21 cellular contexts compared by ENCODE assay signal in the genomic region with DNA sequence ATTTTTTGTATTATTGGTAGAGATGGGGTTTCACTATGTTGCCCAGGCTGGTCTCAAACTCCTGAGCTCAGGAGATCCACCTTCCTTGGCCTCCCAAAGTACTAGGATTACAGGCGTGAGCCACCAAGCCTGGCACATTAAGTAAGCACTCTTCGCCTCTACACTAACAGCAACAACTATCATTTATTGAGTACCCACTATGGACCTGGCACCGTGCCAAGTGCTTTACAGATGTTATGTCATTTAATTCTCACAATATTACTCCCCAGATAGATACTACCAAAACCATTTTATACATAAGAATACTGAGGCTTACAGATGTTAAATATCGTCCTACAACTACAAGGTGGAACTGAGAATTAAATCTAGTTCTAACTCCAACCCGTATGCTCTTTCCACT. TPM values are rescaled to one million over a fixed set of nuclear protein-coding genes. Genes with fewer than 3 reads are reported as not detected.
A peak's percentile ranks its signal among the peaks of the same experiment; 100 is the strongest.
DNase-seq lines count a peak whose midpoint lies in the region; ATAC-seq, FAIRE-seq and TF ChIP-seq lines count a peak whose summit lies in the region.
"Had no signal": no experiment of that assay in that cellular context is flagged by ENCODE, and none has a peak within 500 bp of the region (broad histone marks: within the 10 kb centered on the region; RNA-seq: fewer than 3 reads in every experiment).

No MANE protein-coding gene starts in this region.

- H3K4me2 ChIP-seq in HepG2 (ENCODE audit: low read depth, low read length), result no peak overlapping the region
- H3K4me2 ChIP-seq: A549; BLaER1 treated with 17β-estradiol and CSF1 and Interleukin-3, amounts not matched to agents 10 nM and 100 nM had no signal

- TF ChIP-seq POLR2A in HepG2 (IDR thresholded peaks at IDR 0.05; ENCODE audit: insufficient read depth in 1 of 2, low read depth in 2 of 2, low read length in 2 of 2), result no peak
- no peak for TF ChIP-seq POLR2A in right lobe of liver (IDR thresholded peaks at IDR 0.05)

- ATAC-seq in HepG2, result no peak
- no peak for ATAC-seq in right lobe of liver
- ATAC-seq in stimulated activated effector memory CD8-positive, alpha-beta T cell treated with anti-CD3 and anti-CD28 coated beads, Interleukin-12 subunit alpha, Interleukin-12 subunit beta, amount 100 ng/mL, for 72 hours, result no peak
- ATAC-seq: A549; naive thymus-derived CD8-positive, alpha-beta T cell had no signal

- H3K9me3 Mint-ChIP-seq in stimulated activated effector memory CD8-positive, alpha-beta T cell treated with anti-CD3 and anti-CD28 coated beads, Interleukin-12 subunit alpha, Interleukin-12 subunit beta, amount 100 ng/mL, for 72 hours, result no peaks in the 10 kb centered on the region
- H3K9me3 Mint-ChIP-seq: activated CD4-positive, alpha-beta memory T cell treated with anti-CD3 and anti-CD28 coated beads for 36 hours; dendritic cell treated with granulocyte-macrophage colony-stimulating factor and Interleukin-4, amounts not matched to agents 40 ng/mL and 50 ng/mL, for 4 days; naive thymus-derived CD8-positive, alpha-beta T cell had no signal

- H3K36me3 ChIP-seq in HepG2 (replicated peaks in 1 of 2; ENCODE audit: control insufficient read depth in 1 of 2, insufficient read depth in 2 of 2, low read length in 2 of 2) (peaks cover 2 to 30% of the 10 kb centered on the region in 2 experiments; a peak in 3 of 5 replicates), right lobe of liver (no peaks in the 10 kb centered on the region)
- H3K36me3 ChIP-seq: ovary, Peyer's patch had no signal

- CTCF ChIA-PET in HepG2 (lab: Yijun Ruan, JAX; ENCODE audit: low intra/inter-chr PET ratio, low total read pairs), result no interaction called here

- no peaks in the 10 kb centered on the region for H3K9me3 ChIP-seq in HepG2 (ENCODE audit: low read length)
- no peaks in the 10 kb centered on the region for H3K9me3 ChIP-seq in right lobe of liver
- H3K9me3 ChIP-seq: A549; BLaER1 treated with 17β-estradiol and CSF1 and Interleukin-3, amounts not matched to agents 10 nM and 100 nM; ovary; Peyer's patch; upper lobe of left lung had no signal

- H3K27me3 ChIP-seq in HepG2 (ENCODE audit: control insufficient read depth in 1 of 2, insufficient read depth in 2 of 2, low read length in 2 of 2) (no peaks in the 10 kb centered on the region), right lobe of liver (no peaks in the 10 kb centered on the region)
- H3K27me3 ChIP-seq: BLaER1 treated with 17β-estradiol and CSF1 and Interleukin-3, amounts not matched to agents 10 nM and 100 nM; ovary; Peyer's patch; upper lobe of left lung had no signal

- TF ChIP-seq EP300 in HepG2 (IDR thresholded peaks at IDR 0.05; ENCODE audit: low read depth in 2 of 2, low read length in 2 of 2) (no peak), HepG2 (CRISPR knock-in tag; IDR thresholded peaks at IDR 0.05; ENCODE audit: borderline replicate concordance) (no peak)

- no peak for TF ChIP-seq RAD21 in HepG2 (CRISPR knock-in tag; IDR thresholded peaks at IDR 0.05)

- POLR2A ChIA-PET in HepG2 (lab: Yijun Ruan, JAX), result no interaction called here

- no peak for FAIRE-seq in HepG2 (lab: Jason Lieb, UNC)
- FAIRE-seq: A549 had no signal

- H3K9ac ChIP-seq in HepG2 (ENCODE audit: insufficient read depth, low read depth, low read length), result no peak overlapping the region
- H3K9ac ChIP-seq: BLaER1 treated with 17β-estradiol and CSF1 and Interleukin-3, amounts not matched to agents 10 nM and 100 nM had no signal

- H3K27ac Mint-ChIP-seq in stimulated activated effector memory CD8-positive, alpha-beta T cell treated with anti-CD3 and anti-CD28 coated beads, Interleukin-12 subunit alpha, Interleukin-12 subunit beta, amount 100 ng/mL, for 72 hours, result peak overlapping the region; percentile 35
- H3K27ac Mint-ChIP-seq: activated CD4-positive, alpha-beta memory T cell treated with anti-CD3 and anti-CD28 coated beads for 36 hours; dendritic cell treated with granulocyte-macrophage colony-stimulating factor and Interleukin-4, amounts not matched to agents 40 ng/mL and 50 ng/mL, for 4 days had no signal

- H4K20me1 ChIP-seq in HepG2 (ENCODE audit: insufficient read depth, low read length), result no peaks in the 10 kb centered on the region

- BruUV-seq in HepG2 (replicated peaks; lab: Mats Ljungman, UMichigan), result no TSS peak

- H3K4me3 Mint-ChIP-seq in stimulated activated effector memory CD8-positive, alpha-beta T cell treated with anti-CD3 and anti-CD28 coated beads, Interleukin-12 subunit alpha, Interleukin-12 subunit beta, amount 100 ng/mL, for 72 hours, result no peak overlapping the region
- H3K4me3 Mint-ChIP-seq: activated CD4-positive, alpha-beta memory T cell treated with anti-CD3 and anti-CD28 coated beads for 36 hours; dendritic cell treated with granulocyte-macrophage colony-stimulating factor and Interleukin-4, amounts not matched to agents 40 ng/mL and 50 ng/mL, for 4 days; naive thymus-derived CD8-positive, alpha-beta T cell had no signal

- WGBS in HepG2 (ENCODE audit: low lambda C conversion rate), result 97% methylated on average over 5 of the region's 5 CpGs
- WGBS in right lobe of liver (ENCODE audit: insufficient coverage, low coverage, low lambda C conversion rate, missing lambda C conversion rate), result 66% methylated on average over 3 of the region's 5 CpGs

- H3K36me3 Mint-ChIP-seq in stimulated activated effector memory CD8-positive, alpha-beta T cell treated with anti-CD3 and anti-CD28 coated beads, Interleukin-12 subunit alpha, Interleukin-12 subunit beta, amount 100 ng/mL, for 72 hours, result peaks cover 46% of the 10 kb centered on the region

- H3K4me1 ChIP-seq in HepG2 (ENCODE audit: insufficient read depth, low read length) (no peaks in the 10 kb centered on the region), right lobe of liver (peaks cover 0 to 22% (median 8%) of the 10 kb centered on the region in 4 donors)
- H3K4me1 ChIP-seq: A549; BLaER1 treated with 17β-estradiol and CSF1 and Interleukin-3, amounts not matched to agents 10 nM and 100 nM; Peyer's patch; upper lobe of left lung had no signal

- H3K4me3 ChIP-seq in HepG2 (replicated peaks in 1 of 3; ENCODE audit: insufficient read depth in 1 of 3, low read depth in 2 of 3, low read length in 3 of 3) (no peak overlapping the region), right lobe of liver (no peak overlapping the region)
- H3K4me3 ChIP-seq: A549; BLaER1 treated with 17β-estradiol and CSF1 and Interleukin-3, amounts not matched to agents 10 nM and 100 nM; ovary; Peyer's patch; upper lobe of left lung had no signal

- intact Hi-C loops in HepG2 (cut with micrococcal nuclease; ENCODE audit: unreplicated experiment) (no loop called here), right lobe of liver (cut with DNase I) (no loop called here)

- H3K79me2 ChIP-seq in HepG2 (ENCODE audit: insufficient read depth, low read length), result peaks cover 2% of the 10 kb centered on the region

- H3K27ac ChIP-seq in HepG2 (ENCODE audit: extremely low read length, insufficient read depth, low read length) (no peak overlapping the region), right lobe of liver (no peak overlapping the region)
- H3K27ac ChIP-seq: A549; BLaER1 treated with 17β-estradiol and CSF1 and Interleukin-3, amounts not matched to agents 10 nM and 100 nM; ovary; Peyer's patch; upper lobe of left lung; WERI-Rb-1 had no signal

- H2AFZ ChIP-seq in HepG2 (ENCODE audit: low read length), result no peak overlapping the region

- TF ChIP-seq CTCF in HepG2 (CRISPR knock-in tag; IDR thresholded peaks at IDR 0.05) (no peak), right lobe of liver (IDR thresholded peaks at IDR 0.05) (no peak)

- in situ Hi-C loops in HepG2 (cut with HindIII; ENCODE audit: extremely low pct_ligation_motif_present, low pct_unique_long_range_greater_than_20kb), result no loop called here

- DNase-seq in NCI-H2029 treated with DMSO at 0.1 percent for 48 hours (lab: John Stamatoyannopoulos, UW) (peak; percentile 11), NCI-H2029 (lab: John Stamatoyannopoulos, UW) (no peak), HepG2 (ENCODE audit: low spot score) (no peak), right lobe of liver (no peak), NCI-H510A treated with DMSO at 0.1 percent for 48 hours (lab: John Stamatoyannopoulos, UW) (peak; percentile 14), mucosa of gallbladder (ENCODE audit: low spot score) (no peak)
- no peak for DNase-seq in stimulated activated effector memory CD8-positive, alpha-beta T cell treated with anti-CD3 and anti-CD28 coated beads, Interleukin-12 subunit alpha, Interleukin-12 subunit beta, amount 100 ng/mL, for 72 hours (ENCODE audit: low spot score in 2 of 2)
- no peak for DNase-seq in NK-92 treated with Interleukin-12 subunit alpha and Interleukin-12 subunit beta, amount 100 ng/mL, for 24 hours (lab: John Stamatoyannopoulos, UW)
- DNase-seq: activated CD4-positive, alpha-beta memory T cell treated with anti-CD3 and anti-CD28 coated beads for 36 hours; aorta; NCI-H1092 treated with DMSO at 0.1 percent for 48 hours; Peyer's patch; stimulated activated CD8-positive, alpha-beta memory T cell treated with anti-CD3 and anti-CD28 coated beads, Interleukin-4, amount 100 ng/mL, for 48 hours; T-helper 2 cell; upper lobe of left lung; WERI-Rb-1 had no signal

- H3K4me1 Mint-ChIP-seq in stimulated activated effector memory CD8-positive, alpha-beta T cell treated with anti-CD3 and anti-CD28 coated beads, Interleukin-12 subunit alpha, Interleukin-12 subunit beta, amount 100 ng/mL, for 72 hours, result peaks cover 8% of the 10 kb centered on the region

RNA-seq across cellular contexts. Expression of gene TUT4, which starts 50.1 kb away (rescaled TPM):
- 44.7 and 47.8 TPM in 2 replicates for total RNA-seq in HepG2 (2016; rRNA removed; fragmentation: Illumina TruSeq; extraction: Trizol)
- total RNA-seq in HepG2 (2016; cell fraction: cytosol; rRNA removed; fragmentation: Illumina TruSeq; extraction: Trizol; ENCODE audit: low read depth), result 31.1 and 33.0 TPM in 2 replicates
- 42.5 and 43.3 TPM in 2 replicates for total RNA-seq in HepG2 (2016; cell fraction: insoluble cytoplasmic fraction; rRNA removed; fragmentation: Illumina TruSeq; extraction: Trizol)
- total RNA-seq in HepG2 (2016; cell fraction: membrane; rRNA removed; fragmentation: Illumina TruSeq; extraction: Trizol), result 26.5 and 32.0 TPM in 2 replicates
- 84.6 and 87.9 TPM in 2 replicates for total RNA-seq in HepG2 (2016; cell fraction: nucleus; rRNA removed; fragmentation: Illumina TruSeq; extraction: Trizol)
- 52.8 and 53.5 TPM in 2 replicates for polyA plus RNA-seq in HepG2 (2011; rRNA removed)
- 17.7 and 21.7 TPM in 2 replicates for polyA plus RNA-seq in HepG2 (2011; cell fraction: cytosol; rRNA removed)
- 158 and 159 TPM in 2 replicates for polyA plus RNA-seq in HepG2 (2011; cell fraction: nucleus; rRNA removed)
- polyA plus RNA-seq in HepG2 (2012), result 49.2 and 50.3 TPM in 2 replicates
- polyA plus RNA-seq in HepG2 (2016; cell fraction: cytosol; fragmentation: Illumina TruSeq; extraction: Trizol; ENCODE audit: low read depth), result 1.9 and 2.0 TPM in 2 replicates
- 40.8 and 44.0 TPM in 2 replicates for polyA plus RNA-seq in HepG2 (2016; cell fraction: insoluble cytoplasmic fraction; fragmentation: Illumina TruSeq; extraction: Trizol; ENCODE audit: low read depth)
- 5.7 and 9.2 TPM in 2 replicates for polyA plus RNA-seq in HepG2 (2016; cell fraction: membrane; fragmentation: Illumina TruSeq; extraction: Trizol; ENCODE audit: low read depth)
- 169 and 172 TPM in 2 replicates for polyA plus RNA-seq in HepG2 (2016; cell fraction: nucleus; fragmentation: Illumina TruSeq; extraction: Trizol; ENCODE audit: insufficient read depth, low read depth)
- polyA minus RNA-seq in HepG2 (2011; rRNA and poly(A)+ RNA removed; ENCODE audit: low replicate concordance), result 33.2 and 43.4 TPM in 2 replicates
- 22.4 and 27.4 TPM in 2 replicates for polyA minus RNA-seq in HepG2 (2011; cell fraction: cytosol; rRNA and poly(A)+ RNA removed)
- 128 and 167 TPM in 2 replicates for polyA minus RNA-seq in HepG2 (2011; cell fraction: nucleus; rRNA and poly(A)+ RNA removed)
- total RNA-seq in right lobe of liver, result 10 to 100 TPM; 16.1 to 33.0 (median 22.8) TPM
- 40.3 TPM for total RNA-seq in mucosa of gallbladder

Comparison
In these comparisons a context has a peak if more than half of its experiments do, and no peak if none do; other contexts are left out.
1. DNase-seq: peak in NCI-H2029 treated with DMSO at 0.1 percent for 48 hours (single experiment) and NCI-H510A treated with DMSO at 0.1 percent for 48 hours (single experiment); none in NCI-H2029 (single experiment), HepG2 (single experiment), right lobe of liver (0 of 3), stimulated activated effector memory CD8-positive, alpha-beta T cell treated with anti-CD3 and anti-CD28 coated beads, Interleukin-12 subunit alpha, Interleukin-12 subunit beta, amount 100 ng/mL, for 72 hours (0 of 2), NK-92 treated with Interleukin-12 subunit alpha and Interleukin-12 subunit beta, amount 100 ng/mL, for 24 hours (single experiment) and mucosa of gallbladder (single experiment).